Comparison of ENCODE assay signal across 17 cellular contexts in the genomic region with DNA sequence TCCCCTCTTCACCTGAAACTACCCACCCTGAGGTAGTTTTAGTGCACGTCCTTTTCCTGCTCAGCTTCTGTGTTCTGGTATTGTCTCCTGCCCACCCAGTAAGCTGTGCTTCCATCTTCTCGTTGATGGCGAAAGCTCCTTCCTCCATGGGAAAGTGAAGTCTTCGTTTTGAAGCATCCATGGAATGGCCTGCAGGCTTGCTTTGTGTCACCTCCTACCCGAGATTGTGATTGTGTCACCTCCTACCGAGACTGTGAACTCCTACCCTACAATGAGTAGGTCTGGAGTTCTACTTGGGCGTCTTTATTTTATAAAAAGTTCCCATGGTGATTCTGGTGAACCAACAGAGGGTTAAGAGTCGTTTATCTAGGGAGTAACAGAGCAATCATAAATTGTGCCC. TPM values are rescaled to one million over a fixed set of nuclear protein-coding genes. Genes with fewer than 3 reads are reported as not detected.
A peak's percentile ranks its signal among the peaks of the same experiment; 100 is the strongest.
DNase-seq lines count a peak whose midpoint lies in the region; ATAC-seq, FAIRE-seq and TF ChIP-seq lines count a peak whose summit lies in the region.
"Had no signal": no experiment of that assay in that cellular context is flagged by ENCODE, and none has a peak within 500 bp of the region (broad histone marks: within the 10 kb centered on the region; RNA-seq: fewer than 3 reads in every experiment).

No MANE protein-coding gene starts in this region.

- peaks cover 15% of the 10 kb centered on the region for H3K4me1 Mint-ChIP-seq in mesothelial cell of epicardium

- H3K9me3 ChIP-seq in K562 (replicated peaks; ENCODE audit: control insufficient read depth, insufficient read depth, low read depth, low read length) (no peaks in the 10 kb centered on the region), thoracic aorta (peaks cover 4% of the 10 kb centered on the region)
- H3K9me3 ChIP-seq: BE2C, Caco-2, HAP-1 had no signal

- H3K27ac ChIP-seq in K562 (ENCODE audit: extremely low read depth, low read depth, low read length) (0 out of 3 replicates have a peak overlapping the region, but pooled peaks have one; percentile 6), thoracic aorta (peak overlapping the region; percentile 53 to 71)
- H3K27ac ChIP-seq: C4-2B had no signal

- H3K4me3 Mint-ChIP-seq in mesothelial cell of epicardium: no peak overlapping the region
- H3K4me3 Mint-ChIP-seq: CD4-positive, alpha-beta memory T cell; IgD-negative memory B cell had no signal

- ATAC-seq in K562 (no peak), thoracic aorta (ENCODE audit: insufficient number of reproducible peaks, low FRiP score, low read depth) (no peak), GM21423 (IDR thresholded peaks at IDR 0.05; ENCODE audit: unreplicated experiment) (no peak)
- ATAC-seq: A549 had no signal

- no peak for TF ChIP-seq RAD21 in K562 (CRISPR knock-in tag; conservative IDR thresholded peaks at IDR 0.05 in 1 of 2, IDR thresholded peaks at IDR 0.05 in 1 of 2)

- no peaks in the 10 kb centered on the region for H3K9me1 ChIP-seq in K562 (ENCODE audit: control insufficient read depth, insufficient read depth, low read length)

- no peak for TF ChIP-seq POLR2A in K562 (conservative IDR thresholded peaks at IDR 0.05)

- no peaks in the 10 kb centered on the region for H4K20me1 ChIP-seq in K562 (replicated peaks; ENCODE audit: control insufficient read depth, insufficient read depth, low read length)

- FAIRE-seq in K562 (lab: Jason Lieb, UNC): no peak
- FAIRE-seq: A549, GM18507 had no signal

- POLR2A ChIA-PET in K562 (lab: Yijun Ruan, JAX): interaction anchor here (0.8 to 1.2 kb wide), 4 partner anchors 13 to 146 kb away, joined by 3 to 8 read pairs (median 6); no protein-coding TSS in a partner anchor

- H2AFZ ChIP-seq in K562 (ENCODE audit: low read depth, low read length): no peak overlapping the region

- no peak overlapping the region for H3K9ac ChIP-seq in K562 (ENCODE audit: insufficient read depth in 1 of 2, low read depth in 2 of 2, low read length in 2 of 2)

- DNase-seq in K562 (ENCODE audit: extremely low read depth in 1 of 4, low spot score in 3 of 4) (no peak), mesothelial cell of epicardium (ENCODE audit: low spot score in 2 of 2, unreplicated experiment in 2 of 2) (no peak), thoracic aorta (ENCODE audit: low spot score) (no peak), GM13977 (ENCODE audit: low spot score) (no peak), NCI-H1930 (lab: John Stamatoyannopoulos, UW) (no peak)
- DNase-seq: BE2C; Caco-2; CD4-positive, alpha-beta memory T cell; DND-41; GDM1; GOT3 had no signal

- H3K36me3 ChIP-seq in K562 (ENCODE audit: control insufficient read depth, insufficient read depth, low read length): peaks cover 26% of the 10 kb centered on the region; the same call in 2 of the 3 replicates
- no peaks in the 10 kb centered on the region for H3K36me3 ChIP-seq in thoracic aorta
- H3K36me3 ChIP-seq: BE2C, HAP-1 had no signal

- no peak overlapping the region for H3K4me2 ChIP-seq in K562 (ENCODE audit: insufficient read depth, low read length)
- H3K4me2 ChIP-seq: A549 had no signal

- in situ Hi-C loops in K562 (cut with MboI) (no loop called here), GM13977 (cut with MboI; ENCODE audit: low pct_unique_long_range_greater_than_20kb, low sequenced_read_pairs, unreplicated experiment) (no loop called here)

- no peak for TF ChIP-seq EP300 in K562 (IDR thresholded peaks at IDR 0.05; ENCODE audit: low read length)

- no TSS peak for BruUV-seq in K562 (replicated peaks; lab: Mats Ljungman, UMichigan)

- H3K9me3 Mint-ChIP-seq in mesothelial cell of epicardium: peaks cover 4% of the 10 kb centered on the region
- H3K9me3 Mint-ChIP-seq: CD4-positive, alpha-beta memory T cell; IgD-negative memory B cell had no signal

- no peaks in the 10 kb centered on the region for H3K27me3 Mint-ChIP-seq in mesothelial cell of epicardium (ENCODE audit: low read depth)
- H3K27me3 Mint-ChIP-seq: CD4-positive, alpha-beta memory T cell; IgD-negative memory B cell had no signal

- intact Hi-C loops in K562 (cut with micrococcal nuclease): no loop called here

- no peaks in the 10 kb centered on the region for H3K79me2 ChIP-seq in K562 (ENCODE audit: control insufficient read depth, insufficient read depth, low read length)

- no peak overlapping the region for H3K4me3 ChIP-seq in K562
- peak overlapping the region; percentile 35 for H3K4me3 ChIP-seq in thoracic aorta
- H3K4me3 ChIP-seq: A549, HAP-1 had no signal

- WGBS in K562 (ENCODE audit: insufficient coverage, low coverage, missing lambda C conversion rate): 46% methylated on average over 8 of the region's 8 CpGs

- H3K27me3 ChIP-seq in K562 (ENCODE audit: control insufficient read depth in 2 of 2, insufficient read depth in 2 of 2, low read length in 2 of 2) (no peaks in the 10 kb centered on the region), thoracic aorta (replicated peaks; ENCODE audit: insufficient read depth) (no peaks in the 10 kb centered on the region)
- H3K27me3 ChIP-seq: BE2C had no signal

- H3K36me3 Mint-ChIP-seq in mesothelial cell of epicardium: peaks cover 20% of the 10 kb centered on the region

- H3K27ac Mint-ChIP-seq in mesothelial cell of epicardium: peak overlapping the region; percentile 28
- H3K27ac Mint-ChIP-seq: IgD-negative memory B cell had no signal

- H3K4me1 ChIP-seq in K562 (replicated peaks in 1 of 2; ENCODE audit: control insufficient read depth in 2 of 2, insufficient read depth in 2 of 2, low read length in 2 of 2): 0 out of 5 replicates have a peak, but pooled peaks cover under 1% of the 10 kb centered on the region in 2 experiments
- peaks cover 15 to 25% of the 10 kb centered on the region in 2 donors for H3K4me1 ChIP-seq in thoracic aorta (ENCODE audit: control insufficient read depth in 1 of 2, low read depth in 2 of 2)
- H3K4me1 ChIP-seq: A549, BE2C had no signal

- TF ChIP-seq CTCF in K562 (IDR thresholded peaks at IDR 0.05 in 2 of 3, conservative IDR thresholded peaks at IDR 0.05 in 1 of 3; ENCODE audit: insufficient read depth in 2 of 3, low read depth in 1 of 3, low read length in 3 of 3) (no peak), mesothelial cell of epicardium (IDR thresholded peaks at IDR 0.05; ENCODE audit: unreplicated experiment) (no peak), thoracic aorta (IDR thresholded peaks at IDR 0.05) (no peak), GM13977 (IDR thresholded peaks at IDR 0.05; ENCODE audit: extremely low read depth, insufficient read depth, missing control alignments) (no peak)

- CTCF ChIA-PET in K562 (lab: Yijun Ruan, JAX; ENCODE audit: low intra/inter-chr PET ratio): no interaction called here

TF ChIP-seq in K562, 482 proteins besides CTCF, POLR2A, EP300 and RAD21:
- TF ChIP-seq ZNF707 (CRISPR knock-in tag; conservative IDR thresholded peaks at IDR 0.05): no peak
TF ChIP-seq in K562: peak in this region for 0.

RNA-seq across cellular contexts. Expression of a gene that starts 25.9 kb away (rescaled TPM):
- 30.2 and 34.7 TPM in 2 replicates for total RNA-seq in K562 (2011; cell fraction: chromatin; rRNA removed; ENCODE audit: low replicate concordance)
- 26.8 and 36.1 TPM in 2 replicates for total RNA-seq in K562 (2011; cell fraction: nucleolus; rRNA removed)
- 19.1 and 25.0 TPM in 2 replicates for total RNA-seq in K562 (2011; cell fraction: nucleoplasm; rRNA removed)
- total RNA-seq in K562 (2014; rRNA removed) (5.0 and 11.7 TPM in 2 replicates), K562 (2014; rRNA removed; fragmentation: Illumina TruSeq; extraction: Trizol) (4.9 and 5.9 TPM in 2 replicates), K562 (2015; rRNA removed; fragmentation: Illumina TruSeq; extraction: Trizol) (4.9 and 9.7 TPM in 2 replicates), K562 (2021) (8.0 and 8.8 TPM in 2 replicates), mesothelial cell of epicardium (9.7 to 11.9 TPM (median 10.6 TPM) in 3 replicates), thoracic aorta (10 to 100 TPM in 1 of 2 donors, 1 to 10 TPM in 1; 9.2 to 14.3 TPM)
- polyA plus RNA-seq in K562 (2011; rRNA removed) (2.9 and 4.4 TPM in 2 replicates), K562 (2014; fragmentation: Illumina TruSeq; extraction: Trizol) (5.7 and 6.3 TPM in 2 replicates), K562 (2014; fragmentation: Nextera tagmentation; extraction: Ambion mirVana) (under 1 TPM; 0.56 to 0.76 TPM), K562 (2014; rRNA removed) (4.7 and 5.4 TPM in 2 replicates)
- 2.6 TPM in 2 replicates for polyA plus RNA-seq in K562 (2011; cell fraction: cytosol; rRNA removed)
- 16.6 and 24.2 TPM in 2 replicates for polyA plus RNA-seq in K562 (2011; cell fraction: nucleus; rRNA removed)
- polyA plus RNA-seq in K562 (2012): 5.3 and 9.7 TPM in 2 replicates
- 16.2 and 17.9 TPM in 2 replicates for polyA minus RNA-seq in K562 (2011; rRNA and poly(A)+ RNA removed)
- polyA minus RNA-seq in K562 (2011; cell fraction: cytosol; rRNA and poly(A)+ RNA removed): 1.8 and 3.2 TPM in 2 replicates
- 17.5 and 25.3 TPM in 2 replicates for polyA minus RNA-seq in K562 (2011; cell fraction: nucleus; rRNA and poly(A)+ RNA removed)
